1 cellular context compared by ENCODE assay signal in the genomic region with DNA sequence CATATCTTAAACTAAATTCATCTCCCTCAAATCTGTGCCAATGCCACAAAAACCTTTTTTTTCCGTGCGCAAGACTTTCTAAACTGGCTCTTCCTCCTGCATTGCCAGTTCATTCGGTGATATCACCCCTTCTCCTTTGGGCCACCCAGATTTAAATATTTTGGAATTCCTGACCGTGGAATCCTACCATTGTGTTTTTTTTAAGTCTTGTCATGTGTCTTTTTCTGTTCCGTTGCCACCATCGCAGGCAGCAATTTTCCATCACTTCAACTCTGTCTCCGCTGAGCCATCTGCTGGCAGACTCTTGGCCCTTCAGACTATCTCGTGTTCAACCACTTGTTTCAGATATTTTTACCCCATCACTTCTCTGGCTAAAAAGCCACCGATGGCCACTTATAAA.
TF ChIP-seq lines count a peak whose summit lies in the region.

No MANE protein-coding gene starts in this region.

TF ChIP-seq in GM23338, 12 proteins besides CTCF, POLR2A, EP300 and RAD21 (continued from another document):
- TF ChIP-seq ZNF462 (CRISPR knock-in tag; IDR thresholded peaks at IDR 0.05): no peak
- no peak for TF ChIP-seq POLR2AphosphoS5 (IDR thresholded peaks at IDR 0.05; ENCODE audit: low read depth)
- TF ChIP-seq, protein P1, sequence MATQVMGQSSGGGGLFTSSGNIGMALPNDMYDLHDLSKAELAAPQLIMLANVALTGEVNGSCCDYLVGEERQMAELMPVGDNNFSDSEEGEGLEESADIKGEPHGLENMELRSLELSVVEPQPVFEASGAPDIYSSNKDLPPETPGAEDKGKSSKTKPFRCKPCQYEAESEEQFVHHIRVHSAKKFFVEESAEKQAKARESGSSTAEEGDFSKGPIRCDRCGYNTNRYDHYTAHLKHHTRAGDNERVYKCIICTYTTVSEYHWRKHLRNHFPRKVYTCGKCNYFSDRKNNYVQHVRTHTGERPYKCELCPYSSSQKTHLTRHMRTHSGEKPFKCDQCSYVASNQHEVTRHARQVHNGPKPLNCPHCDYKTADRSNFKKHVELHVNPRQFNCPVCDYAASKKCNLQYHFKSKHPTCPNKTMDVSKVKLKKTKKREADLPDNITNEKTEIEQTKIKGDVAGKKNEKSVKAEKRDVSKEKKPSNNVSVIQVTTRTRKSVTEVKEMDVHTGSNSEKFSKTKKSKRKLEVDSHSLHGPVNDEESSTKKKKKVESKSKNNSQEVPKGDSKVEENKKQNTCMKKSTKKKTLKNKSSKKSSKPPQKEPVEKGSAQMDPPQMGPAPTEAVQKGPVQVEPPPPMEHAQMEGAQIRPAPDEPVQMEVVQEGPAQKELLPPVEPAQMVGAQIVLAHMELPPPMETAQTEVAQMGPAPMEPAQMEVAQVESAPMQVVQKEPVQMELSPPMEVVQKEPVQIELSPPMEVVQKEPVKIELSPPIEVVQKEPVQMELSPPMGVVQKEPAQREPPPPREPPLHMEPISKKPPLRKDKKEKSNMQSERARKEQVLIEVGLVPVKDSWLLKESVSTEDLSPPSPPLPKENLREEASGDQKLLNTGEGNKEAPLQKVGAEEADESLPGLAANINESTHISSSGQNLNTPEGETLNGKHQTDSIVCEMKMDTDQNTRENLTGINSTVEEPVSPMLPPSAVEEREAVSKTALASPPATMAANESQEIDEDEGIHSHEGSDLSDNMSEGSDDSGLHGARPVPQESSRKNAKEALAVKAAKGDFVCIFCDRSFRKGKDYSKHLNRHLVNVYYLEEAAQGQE (IDR thresholded peaks at IDR 0.05; ENCODE audit: unreplicated experiment): no peak
- no peak for TF ChIP-seq NANOG (IDR thresholded peaks at IDR 0.05; ENCODE audit: borderline replicate concordance)
- TF ChIP-seq, protein P2, sequence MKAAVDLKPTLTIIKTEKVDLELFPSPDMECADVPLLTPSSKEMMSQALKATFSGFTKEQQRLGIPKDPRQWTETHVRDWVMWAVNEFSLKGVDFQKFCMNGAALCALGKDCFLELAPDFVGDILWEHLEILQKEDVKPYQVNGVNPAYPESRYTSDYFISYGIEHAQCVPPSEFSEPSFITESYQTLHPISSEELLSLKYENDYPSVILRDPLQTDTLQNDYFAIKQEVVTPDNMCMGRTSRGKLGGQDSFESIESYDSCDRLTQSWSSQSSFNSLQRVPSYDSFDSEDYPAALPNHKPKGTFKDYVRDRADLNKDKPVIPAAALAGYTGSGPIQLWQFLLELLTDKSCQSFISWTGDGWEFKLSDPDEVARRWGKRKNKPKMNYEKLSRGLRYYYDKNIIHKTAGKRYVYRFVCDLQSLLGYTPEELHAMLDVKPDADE (IDR thresholded peaks at IDR 0.05): no peak
- no peak for TF ChIP-seq ZNF114 (CRISPR knock-in tag; IDR thresholded peaks at IDR 0.05)
- no peak for TF ChIP-seq JUNB (IDR thresholded peaks at IDR 0.05; ENCODE audit: unreplicated experiment)
- no peak for TF ChIP-seq ZNF331 (CRISPR knock-in tag; IDR thresholded peaks at IDR 0.05; ENCODE audit: low read depth)
- no peak for TF ChIP-seq EZH2phosphoT487 (IDR thresholded peaks at IDR 0.05; ENCODE audit: unreplicated experiment)
